In the genomic region with DNA sequence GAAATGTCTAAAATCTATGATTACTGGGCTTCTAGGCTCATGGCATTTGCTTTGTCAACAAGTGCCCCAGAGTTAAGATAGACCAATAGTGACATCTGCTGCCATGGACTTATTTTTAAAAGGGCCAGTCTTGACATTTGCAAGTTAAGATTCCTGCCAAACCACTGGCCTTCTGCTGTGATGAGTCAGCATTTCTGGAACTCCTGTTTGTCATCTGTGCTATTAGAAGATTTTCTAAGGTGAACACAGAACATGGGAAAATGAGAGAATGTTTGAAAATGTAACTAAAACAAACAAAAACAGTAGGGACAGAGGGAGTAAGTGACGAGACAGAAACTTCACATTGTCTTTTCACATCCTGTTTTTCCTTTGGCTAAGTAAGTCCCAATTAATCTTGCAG, we compare ENCODE assay signal across 2 cellular contexts.
TF ChIP-seq lines count a peak whose summit lies in the region.

No MANE protein-coding gene starts in this region.

TF ChIP-seq in Ishikawa, 13 proteins besides CTCF, POLR2A, EP300 and RAD21 (continued from another document):
- TF ChIP-seq, protein P1, sequence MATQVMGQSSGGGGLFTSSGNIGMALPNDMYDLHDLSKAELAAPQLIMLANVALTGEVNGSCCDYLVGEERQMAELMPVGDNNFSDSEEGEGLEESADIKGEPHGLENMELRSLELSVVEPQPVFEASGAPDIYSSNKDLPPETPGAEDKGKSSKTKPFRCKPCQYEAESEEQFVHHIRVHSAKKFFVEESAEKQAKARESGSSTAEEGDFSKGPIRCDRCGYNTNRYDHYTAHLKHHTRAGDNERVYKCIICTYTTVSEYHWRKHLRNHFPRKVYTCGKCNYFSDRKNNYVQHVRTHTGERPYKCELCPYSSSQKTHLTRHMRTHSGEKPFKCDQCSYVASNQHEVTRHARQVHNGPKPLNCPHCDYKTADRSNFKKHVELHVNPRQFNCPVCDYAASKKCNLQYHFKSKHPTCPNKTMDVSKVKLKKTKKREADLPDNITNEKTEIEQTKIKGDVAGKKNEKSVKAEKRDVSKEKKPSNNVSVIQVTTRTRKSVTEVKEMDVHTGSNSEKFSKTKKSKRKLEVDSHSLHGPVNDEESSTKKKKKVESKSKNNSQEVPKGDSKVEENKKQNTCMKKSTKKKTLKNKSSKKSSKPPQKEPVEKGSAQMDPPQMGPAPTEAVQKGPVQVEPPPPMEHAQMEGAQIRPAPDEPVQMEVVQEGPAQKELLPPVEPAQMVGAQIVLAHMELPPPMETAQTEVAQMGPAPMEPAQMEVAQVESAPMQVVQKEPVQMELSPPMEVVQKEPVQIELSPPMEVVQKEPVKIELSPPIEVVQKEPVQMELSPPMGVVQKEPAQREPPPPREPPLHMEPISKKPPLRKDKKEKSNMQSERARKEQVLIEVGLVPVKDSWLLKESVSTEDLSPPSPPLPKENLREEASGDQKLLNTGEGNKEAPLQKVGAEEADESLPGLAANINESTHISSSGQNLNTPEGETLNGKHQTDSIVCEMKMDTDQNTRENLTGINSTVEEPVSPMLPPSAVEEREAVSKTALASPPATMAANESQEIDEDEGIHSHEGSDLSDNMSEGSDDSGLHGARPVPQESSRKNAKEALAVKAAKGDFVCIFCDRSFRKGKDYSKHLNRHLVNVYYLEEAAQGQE (IDR thresholded peaks at IDR 0.05; ENCODE audit: low read depth), result no peak
- no peak for TF ChIP-seq TAF1 (IDR thresholded peaks at IDR 0.05; ENCODE audit: low read depth)
- TF ChIP-seq CEBPB (IDR thresholded peaks at IDR 0.05), result no peak
- no peak for TF ChIP-seq NFIC (IDR thresholded peaks at IDR 0.05)
- TF ChIP-seq, protein P2, sequence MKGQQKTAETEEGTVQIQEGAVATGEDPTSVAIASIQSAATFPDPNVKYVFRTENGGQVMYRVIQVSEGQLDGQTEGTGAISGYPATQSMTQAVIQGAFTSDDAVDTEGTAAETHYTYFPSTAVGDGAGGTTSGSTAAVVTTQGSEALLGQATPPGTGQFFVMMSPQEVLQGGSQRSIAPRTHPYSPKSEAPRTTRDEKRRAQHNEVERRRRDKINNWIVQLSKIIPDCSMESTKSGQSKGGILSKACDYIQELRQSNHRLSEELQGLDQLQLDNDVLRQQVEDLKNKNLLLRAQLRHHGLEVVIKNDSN (IDR thresholded peaks at IDR 0.05), result no peak
- TF ChIP-seq ZBTB7A (IDR thresholded peaks at IDR 0.05; ENCODE audit: low read depth), result no peak
- TF ChIP-seq FOXM1 (IDR thresholded peaks at IDR 0.05; ENCODE audit: borderline replicate concordance, low read depth), result no peak
- TF ChIP-seq TEAD4 (IDR thresholded peaks at IDR 0.05), result no peak
- no peak for TF ChIP-seq CREB1 (IDR thresholded peaks at IDR 0.05; ENCODE audit: low read depth)
- no peak for TF ChIP-seq EGR1 (IDR thresholded peaks at IDR 0.05)
- no peak for TF ChIP-seq YY1 (IDR thresholded peaks at IDR 0.05; ENCODE audit: low read depth)
- TF ChIP-seq TCF12 (IDR thresholded peaks at IDR 0.05; ENCODE audit: low read depth), result no peak

TF ChIP-seq in GM12878, 131 proteins besides CTCF, POLR2A, EP300 and RAD21 (continued from another document):
- TF ChIP-seq, protein P3, sequence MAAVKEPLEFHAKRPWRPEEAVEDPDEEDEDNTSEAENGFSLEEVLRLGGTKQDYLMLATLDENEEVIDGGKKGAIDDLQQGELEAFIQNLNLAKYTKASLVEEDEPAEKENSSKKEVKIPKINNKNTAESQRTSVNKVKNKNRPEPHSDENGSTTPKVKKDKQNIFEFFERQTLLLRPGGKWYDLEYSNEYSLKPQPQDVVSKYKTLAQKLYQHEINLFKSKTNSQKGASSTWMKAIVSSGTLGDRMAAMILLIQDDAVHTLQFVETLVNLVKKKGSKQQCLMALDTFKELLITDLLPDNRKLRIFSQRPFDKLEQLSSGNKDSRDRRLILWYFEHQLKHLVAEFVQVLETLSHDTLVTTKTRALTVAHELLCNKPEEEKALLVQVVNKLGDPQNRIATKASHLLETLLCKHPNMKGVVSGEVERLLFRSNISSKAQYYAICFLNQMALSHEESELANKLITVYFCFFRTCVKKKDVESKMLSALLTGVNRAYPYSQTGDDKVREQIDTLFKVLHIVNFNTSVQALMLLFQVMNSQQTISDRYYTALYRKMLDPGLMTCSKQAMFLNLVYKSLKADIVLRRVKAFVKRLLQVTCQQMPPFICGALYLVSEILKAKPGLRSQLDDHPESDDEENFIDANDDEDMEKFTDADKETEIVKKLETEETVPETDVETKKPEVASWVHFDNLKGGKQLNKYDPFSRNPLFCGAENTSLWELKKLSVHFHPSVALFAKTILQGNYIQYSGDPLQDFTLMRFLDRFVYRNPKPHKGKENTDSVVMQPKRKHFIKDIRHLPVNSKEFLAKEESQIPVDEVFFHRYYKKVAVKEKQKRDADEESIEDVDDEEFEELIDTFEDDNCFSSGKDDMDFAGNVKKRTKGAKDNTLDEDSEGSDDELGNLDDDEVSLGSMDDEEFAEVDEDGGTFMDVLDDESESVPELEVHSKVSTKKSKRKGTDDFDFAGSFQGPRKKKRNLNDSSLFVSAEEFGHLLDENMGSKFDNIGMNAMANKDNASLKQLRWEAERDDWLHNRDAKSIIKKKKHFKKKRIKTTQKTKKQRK (IDR thresholded peaks at IDR 0.05; ENCODE audit: low read depth, low read length), result no peak
- TF ChIP-seq SMC3 (IDR thresholded peaks at IDR 0.05; ENCODE audit: borderline replicate concordance, low read length) (peak; percentile 16; the same call in 1 of the 2 replicates), TAF1 (IDR thresholded peaks at IDR 0.05; ENCODE audit: borderline replicate concordance, low read depth, low read length) (no peak)
- TF ChIP-seq, protein P4, sequence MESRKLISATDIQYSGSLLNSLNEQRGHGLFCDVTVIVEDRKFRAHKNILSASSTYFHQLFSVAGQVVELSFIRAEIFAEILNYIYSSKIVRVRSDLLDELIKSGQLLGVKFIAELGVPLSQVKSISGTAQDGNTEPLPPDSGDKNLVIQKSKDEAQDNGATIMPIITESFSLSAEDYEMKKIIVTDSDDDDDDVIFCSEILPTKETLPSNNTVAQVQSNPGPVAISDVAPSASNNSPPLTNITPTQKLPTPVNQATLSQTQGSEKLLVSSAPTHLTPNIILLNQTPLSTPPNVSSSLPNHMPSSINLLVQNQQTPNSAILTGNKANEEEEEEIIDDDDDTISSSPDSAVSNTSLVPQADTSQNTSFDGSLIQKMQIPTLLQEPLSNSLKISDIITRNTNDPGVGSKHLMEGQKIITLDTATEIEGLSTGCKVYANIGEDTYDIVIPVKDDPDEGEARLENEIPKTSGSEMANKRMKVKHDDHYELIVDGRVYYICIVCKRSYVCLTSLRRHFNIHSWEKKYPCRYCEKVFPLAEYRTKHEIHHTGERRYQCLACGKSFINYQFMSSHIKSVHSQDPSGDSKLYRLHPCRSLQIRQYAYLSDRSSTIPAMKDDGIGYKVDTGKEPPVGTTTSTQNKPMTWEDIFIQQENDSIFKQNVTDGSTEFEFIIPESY (IDR thresholded peaks at IDR 0.05), result no peak
